ENCODE assay signal across 8 cellular contexts in the genomic region with DNA sequence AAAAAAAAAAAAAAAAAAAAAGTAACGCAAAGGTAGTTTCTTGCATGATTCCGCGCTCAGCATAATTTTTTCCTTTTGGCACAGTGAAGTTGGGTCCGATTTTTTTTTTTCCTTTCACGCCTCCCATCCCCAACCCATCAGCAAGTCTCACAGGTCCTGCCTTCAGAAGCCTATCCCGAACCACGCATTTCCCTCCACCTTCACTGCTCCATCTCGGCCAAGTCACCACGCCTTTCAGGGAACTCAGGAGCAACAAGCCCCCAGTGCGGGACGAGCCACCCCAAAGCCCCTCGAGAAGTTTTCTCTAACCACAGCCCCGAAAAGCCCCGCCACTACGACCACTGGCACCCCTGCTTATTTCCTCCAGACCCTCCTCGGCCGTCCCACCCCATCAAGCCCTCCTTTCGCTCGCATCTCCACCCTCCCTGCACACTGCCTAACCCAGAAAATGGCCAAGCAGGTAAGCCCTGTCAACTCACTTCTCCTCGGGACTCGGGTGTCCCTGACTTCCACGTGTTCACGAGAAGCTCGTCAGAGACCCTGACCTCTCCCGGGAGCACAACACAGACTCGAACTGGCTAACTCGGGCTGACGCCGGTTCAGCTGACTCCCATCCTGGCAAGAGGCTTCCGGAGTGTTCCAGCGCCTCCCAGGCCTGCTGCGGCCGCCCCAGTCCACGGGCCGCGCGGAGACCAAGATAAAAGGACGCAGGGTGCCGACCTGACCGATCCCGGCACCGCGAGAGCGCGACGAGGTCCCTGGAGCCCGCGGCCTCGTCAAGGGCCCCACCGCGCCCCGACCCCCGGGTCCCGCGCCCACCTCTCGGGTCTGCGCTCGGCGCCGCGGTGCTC. TPM values are rescaled to one million over a fixed set of nuclear protein-coding genes. Genes with fewer than 3 reads are reported as not detected.
DNase-seq lines count a peak whose midpoint lies in the region; ATAC-seq and TF ChIP-seq lines count a peak whose summit lies in the region.

No MANE protein-coding gene starts in this region.

- no peaks in the 10 kb centered on the region for H3K27me3 ChIP-seq in IMR-90 (ENCODE audit: control insufficient read depth, insufficient read depth, low read length)
- H3K27me3 ChIP-seq in gastroesophageal sphincter: no peaks in the 10 kb centered on the region
- H3K27me3 ChIP-seq in neural progenitor cell: no peaks in the 10 kb centered on the region

- TF ChIP-seq CTCF in C4-2B (conservative IDR thresholded peaks at IDR 0.05): no peak
- no peak for TF ChIP-seq CTCF in IMR-90 (conservative IDR thresholded peaks at IDR 0.05; ENCODE audit: low read depth, low read length)
- TF ChIP-seq CTCF in gastroesophageal sphincter (IDR thresholded peaks at IDR 0.05): no peak
- no peak for TF ChIP-seq CTCF in neural progenitor cell (IDR thresholded peaks at IDR 0.05)

- dilution Hi-C loops in IMR-90 (cut with HindIII; ENCODE audit: low sequenced_read_pairs, unreplicated experiment): no loop called here

- H3K4me3 ChIP-seq in IMR-90 (ENCODE audit: insufficient read depth, low read depth, low read length) (peak overlapping the region; percentile 92), gastroesophageal sphincter (peak overlapping the region; percentile 45 to 96), neural progenitor cell (peak overlapping the region; percentile 67)

- peak overlapping the region; percentile 78 for H3K4ac ChIP-seq in IMR-90 (ENCODE audit: low read depth, low read length)

- WGBS in IMR-90 (ENCODE audit: extremely low coverage in 2 of 2, insufficient read length in 1 of 2), 2 experiments: 0% methylated on average over 41 of the region's 61 CpGs; no CpG with 5 or more reads in 1 of the 2 experiments
- 5 to 14% methylated on average over 14 to 25 of the region's 61 CpGs for WGBS in gastroesophageal sphincter (ENCODE audit: low coverage in 1 of 2), 2 donors

- no peak overlapping the region for H2BK120ac ChIP-seq in IMR-90 (ENCODE audit: low read depth, low read length)

- peaks cover 52% of the 10 kb centered on the region for H3K79me2 ChIP-seq in neural progenitor cell (ENCODE audit: low read depth)

- H3K9me1 ChIP-seq in IMR-90 (ENCODE audit: insufficient read depth, low read length): peaks cover 10% of the 10 kb centered on the region; the same call in 1 of the 2 replicates

- H3K14ac ChIP-seq in IMR-90 (replicated peaks; ENCODE audit: low read depth, low read length): peak overlapping the region; percentile 85

- H2BK15ac ChIP-seq in IMR-90 (ENCODE audit: low read depth, low read length): no peak overlapping the region

- H3K27me3 Mint-ChIP-seq in neural progenitor cell (ENCODE audit: insufficient read depth, low read depth): peaks cover 2% of the 10 kb centered on the region

- peak overlapping the region; percentile 91 for H3K4me3 Mint-ChIP-seq in neural progenitor cell

- H4K20me1 ChIP-seq in IMR-90 (ENCODE audit: insufficient read depth, low read length): peaks cover 42% of the 10 kb centered on the region
- peaks cover 60% of the 10 kb centered on the region for H4K20me1 ChIP-seq in neural progenitor cell (ENCODE audit: low read depth)

- H3K27ac ChIP-seq in C4-2B: peak overlapping the region; percentile 97
- peak overlapping the region; percentile 79 for H3K27ac ChIP-seq in IMR-90 (ENCODE audit: insufficient read depth, low read length)
- H3K27ac ChIP-seq in gastroesophageal sphincter: peak overlapping the region; percentile 90 to 100 (median 98)
- H3K27ac ChIP-seq in neural progenitor cell: no peak overlapping the region

- peak; percentile 55 for DNase-seq in IMR-90
- peak; percentile 31 for DNase-seq in activated effector memory CD4-positive, alpha-beta T cell treated with Interleukin-2 at 50 U/mL for 16 hours
- DNase-seq in neural progenitor cell (ENCODE audit: low spot score): peak; percentile 68
- DNase-seq in T1000 (lab: John Stamatoyannopoulos, UW): no peak
- no peak for DNase-seq in DMS79 treated with DMSO at 0.1 percent for 48 hours (lab: John Stamatoyannopoulos, UW)

- H2BK5ac ChIP-seq in IMR-90 (ENCODE audit: low read depth, low read length, poor library complexity, severe bottlenecking): peak overlapping the region; percentile 73

- H3K27ac Mint-ChIP-seq in neural progenitor cell: peak overlapping the region; percentile 54

- BruUV-seq in IMR-90 (replicated peaks; lab: Mats Ljungman, UMichigan): no TSS peak

- H4K5ac ChIP-seq in IMR-90 (ENCODE audit: low read depth, low read length): 0 out of 2 replicates have a peak overlapping the region, but pooled peaks have one; percentile 40

- H3K9me3 ChIP-seq in IMR-90 (ENCODE audit: control insufficient read depth, insufficient read depth, low read length) (no peaks in the 10 kb centered on the region), gastroesophageal sphincter (no peaks in the 10 kb centered on the region), neural progenitor cell (ENCODE audit: low read depth) (no peaks in the 10 kb centered on the region)

- peak overlapping the region; percentile 96 for H3K4me2 ChIP-seq in IMR-90 (ENCODE audit: low read depth, low read length)
- H3K4me2 ChIP-seq in neural progenitor cell: peak overlapping the region; percentile 98

- H2AK9ac ChIP-seq in IMR-90 (replicated peaks; ENCODE audit: low read depth, low read length, poor library complexity): peak overlapping the region; percentile 82

- peak overlapping the region; percentile 78 for H3K56ac ChIP-seq in IMR-90 (ENCODE audit: extremely low read depth, insufficient read depth, low read length)

- no peak for TF ChIP-seq RAD21 in IMR-90 (IDR thresholded peaks at IDR 0.05; ENCODE audit: low read length)

- peak overlapping the region; percentile 95 for H3K23ac ChIP-seq in IMR-90 (ENCODE audit: low read depth, low read length)

- H2BK20ac ChIP-seq in IMR-90 (ENCODE audit: low read depth, low read length): no peak overlapping the region

- intact Hi-C loops in IMR-90 (cut with micrococcal nuclease): no loop called here

- CTCF ChIA-PET in IMR-90 (lab: Yijun Ruan, JAX): interaction anchor here (0.9 to 1.3 kb wide), 2 partner anchors 15 to 18 kb away, joined by 3 to 7 read pairs; no protein-coding TSS in a partner anchor

- TF ChIP-seq POLR2A in IMR-90 (IDR thresholded peaks at IDR 0.05; ENCODE audit: low read depth, low read length): no peak
- no peak for TF ChIP-seq POLR2A in gastroesophageal sphincter (IDR thresholded peaks at IDR 0.05)

- peak overlapping the region; percentile 97 for H2AK5ac ChIP-seq in IMR-90 (ENCODE audit: low read depth, low read length)

- in situ Hi-C loops in IMR-90 (cut with MboI; ENCODE audit: low sequenced_read_pairs): no loop called here

- H2AFZ ChIP-seq in IMR-90 (replicated peaks; ENCODE audit: low read length, poor library complexity) (peak overlapping the region; percentile 90), neural progenitor cell (replicated peaks) (peak overlapping the region; percentile 94)

- ATAC-seq in GM19455 (IDR thresholded peaks at IDR 0.05; ENCODE audit: unreplicated experiment) (peak; percentile 10), IMR-90 (ENCODE audit: low read depth) (peak; percentile 28), gastroesophageal sphincter (no peak)

- no peaks in the 10 kb centered on the region for H3K9me3 Mint-ChIP-seq in neural progenitor cell

- H3K36me3 ChIP-seq in IMR-90 (ENCODE audit: control insufficient read depth, insufficient read depth, low read length) (peaks cover 11% of the 10 kb centered on the region), gastroesophageal sphincter (peaks cover 0 to 20% of the 10 kb centered on the region in 2 donors), neural progenitor cell (no peaks in the 10 kb centered on the region)

- TF ChIP-seq EP300 in gastroesophageal sphincter (IDR thresholded peaks at IDR 0.05): no peak

- 0 out of 2 replicates have a peak overlapping the region, but pooled peaks have one; percentile 25 for H4K91ac ChIP-seq in IMR-90 (ENCODE audit: insufficient read depth, low read depth, low read length)

- H3K4me1 ChIP-seq in IMR-90 (ENCODE audit: control insufficient read depth, insufficient read depth, low read length): peaks cover 11% of the 10 kb centered on the region
- peaks cover 0 to 63% (median 23%) of the 10 kb centered on the region in 3 donors for H3K4me1 ChIP-seq in gastroesophageal sphincter
- H3K4me1 ChIP-seq in neural progenitor cell: peaks cover 8% of the 10 kb centered on the region

- H4K8ac ChIP-seq in IMR-90 (ENCODE audit: low read depth in 2 of 2, low read length in 2 of 2): peak overlapping the region in 1 of 2 experiments; percentile 56; a peak in 1 of 4 replicates

- H3K36me3 Mint-ChIP-seq in neural progenitor cell: peaks cover 21% of the 10 kb centered on the region

- H3K9ac ChIP-seq in IMR-90 (ENCODE audit: low read depth, low read length): peak overlapping the region; percentile 89
- H3K9ac ChIP-seq in neural progenitor cell: peak overlapping the region; percentile 45

- peaks cover 17 to 70% of the 10 kb centered on the region in 2 experiments for H3K79me1 ChIP-seq in IMR-90 (ENCODE audit: low read depth in 1 of 2, low read length in 2 of 2)

- no peak overlapping the region for H3K18ac ChIP-seq in IMR-90 (ENCODE audit: low read depth, low read length)

- POLR2A ChIA-PET in IMR-90 (lab: Charles Lee; ENCODE audit: unreplicated experiment): interaction anchor here (0.5 to 1.0 kb wide), 3 partner anchors 11 to 782 kb away, joined by 3 to 5 read pairs (median 3); no protein-coding TSS in a partner anchor

- H3K4me1 Mint-ChIP-seq in neural progenitor cell: peaks cover 44% of the 10 kb centered on the region

- peaks cover 35% of the 10 kb centered on the region for H3F3A ChIP-seq in neural progenitor cell (ENCODE audit: low read depth)

RNA-seq across cellular contexts. Expression of a gene that starts 0.8 kb away (rescaled TPM):
- 66.1 and 85.5 TPM in 2 replicates for total RNA-seq in IMR-90 (2012; rRNA removed)
- polyA plus RNA-seq in IMR-90 (2012; rRNA removed): 61.8 and 64.9 TPM in 2 replicates
- 23.0 and 34.5 TPM in 2 replicates for polyA plus RNA-seq in IMR-90 (2012; cell fraction: cytosol; rRNA removed)
- 12.5 and 31.3 TPM in 2 replicates for polyA plus RNA-seq in IMR-90 (2012; cell fraction: nucleus; rRNA removed; ENCODE audit: low replicate concordance)
- 10 to 100 TPM; 34.1 to 54.0 (median 38.6) TPM for total RNA-seq in gastroesophageal sphincter
- 54.9 and 119 TPM in 2 replicates for total RNA-seq in neural progenitor cell (ENCODE audit: low replicate concordance)

RNA-seq across cellular contexts. Expression of a gene that starts 9.8 kb away (rescaled TPM):
- 6.6 and 6.7 TPM in 2 replicates for total RNA-seq in IMR-90 (2012; rRNA removed)
- polyA plus RNA-seq in IMR-90 (2012; rRNA removed): 26.6 and 30.6 TPM in 2 replicates
- 15.7 and 43.3 TPM in 2 replicates for polyA plus RNA-seq in IMR-90 (2012; cell fraction: cytosol; rRNA removed)
- polyA plus RNA-seq in IMR-90 (2012; cell fraction: nucleus; rRNA removed; ENCODE audit: low replicate concordance): 27.0 and 66.0 TPM in 2 replicates
- total RNA-seq in gastroesophageal sphincter: 10 to 100 TPM; 46.6 to 94.2 (median 64.6) TPM
- total RNA-seq in neural progenitor cell (ENCODE audit: low replicate concordance): 14.1 and 55.4 TPM in 2 replicates

RNA-seq across cellular contexts. Expression of a gene that starts 10.0 kb away (rescaled TPM):
- total RNA-seq in IMR-90 (2012; rRNA removed): 15.0 and 15.1 TPM in 2 replicates
- 49.7 and 49.8 TPM in 2 replicates for polyA plus RNA-seq in IMR-90 (2012; rRNA removed)
- 26.4 and 36.9 TPM in 2 replicates for polyA plus RNA-seq in IMR-90 (2012; cell fraction: cytosol; rRNA removed)
- polyA plus RNA-seq in IMR-90 (2012; cell fraction: nucleus; rRNA removed; ENCODE audit: low replicate concordance): 70.1 and 136 TPM in 2 replicates
- total RNA-seq in gastroesophageal sphincter: 1 to 10 TPM; 6.0 to 8.2 (median 7.1) TPM
- total RNA-seq in neural progenitor cell (ENCODE audit: low replicate concordance): 68.4 and 115 TPM in 2 replicates

RNA-seq across cellular contexts. Expression of a gene that starts 27.2 kb away (rescaled TPM):
- 1.9 and 2.0 TPM in 2 replicates for total RNA-seq in IMR-90 (2012; rRNA removed)
- 3.1 and 4.4 TPM in 2 replicates for polyA plus RNA-seq in IMR-90 (2012; rRNA removed)
- 3.7 and 4.1 TPM in 2 replicates for polyA plus RNA-seq in IMR-90 (2012; cell fraction: cytosol; rRNA removed)
- polyA plus RNA-seq in IMR-90 (2012; cell fraction: nucleus; rRNA removed; ENCODE audit: low replicate concordance): 5.3 and 12.2 TPM in 2 replicates
- total RNA-seq in gastroesophageal sphincter: 10 to 100 TPM in 1 of 4 donors, 1 to 10 TPM in 3; 1.2 to 18.4 (median 4.9) TPM
- total RNA-seq in neural progenitor cell (ENCODE audit: low replicate concordance): 3.2 and 10.3 TPM in 2 replicates

Comparison
In these comparisons a context has a peak if more than half of its experiments do, and no peak if none do; other contexts are left out.
1. DNase-seq: peak in IMR-90 (single experiment), activated effector memory CD4-positive, alpha-beta T cell treated with Interleukin-2 at 50 U/mL for 16 hours (single experiment) and neural progenitor cell (single experiment); none in T1000 (single experiment) and DMS79 treated with DMSO at 0.1 percent for 48 hours (single experiment).
2. Peak in every context shown above with its lines, with median percentiles within 50 percentile points of each other: H3K4me3 ChIP-seq.